In the genomic region with DNA sequence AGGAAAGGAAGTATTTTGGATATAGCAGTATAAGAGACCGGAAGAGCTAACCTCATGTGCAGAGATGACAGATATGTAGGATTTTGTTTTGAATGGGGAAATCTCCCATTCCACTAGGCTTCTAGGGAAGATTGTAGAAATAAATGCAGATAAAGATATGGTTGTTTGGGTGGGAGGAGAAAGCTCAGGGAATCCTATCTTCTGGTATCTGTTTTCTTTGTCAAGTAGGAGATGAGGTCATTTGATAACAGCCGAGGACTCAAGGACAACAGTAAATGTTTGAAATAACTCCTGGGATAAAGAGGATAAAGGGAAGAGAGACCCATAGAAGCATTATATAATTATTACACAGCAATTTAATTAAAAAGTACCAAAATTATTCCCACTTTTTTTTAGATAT, we compare ENCODE assay signal across 29 cellular contexts.
"Had no signal": no experiment of that assay in that cellular context is flagged by ENCODE, and none has a peak within 500 bp of the region (broad histone marks: within the 10 kb centered on the region; RNA-seq: fewer than 3 reads in every experiment).

No MANE protein-coding gene starts in this region.

- DNase-seq: nephron progenitor cell; nucleus accumbens; posterior cingulate gyrus; psoas muscle; right cardiac atrium; right lobe of liver; sigmoid colon; small intestine; stimulated activated CD4-positive, alpha-beta T cell treated with anti-CD3 and anti-CD28 coated beads, Interleukin-15, amount 100 ng/mL, for 24 hours; stimulated activated CD4-positive, alpha-beta T cell treated with anti-CD3 and anti-CD28 coated beads, Interleukin-2, amount 100 ng/mL, for 24 hours; stimulated activated CD4-positive, alpha-beta T cell treated with anti-CD3 and anti-CD28 coated beads, Interleukin-2, amount 100 ng/mL, for 48 hours; stimulated activated CD4-positive, alpha-beta T cell treated with anti-CD3 and anti-CD28 coated beads, Interleukin-4, amount 100 ng/mL, for 24 hours; stimulated activated naive B cell treated with anti-CD40 and anti-IgM and Interleukin-4, amounts not matched to agents 10 μg/mL and 1 μg/mL and 100 μg/mL, for 72 hours; stimulated activated naive CD4-positive, alpha-beta T cell treated with Interleukin-2 at 50 U/mL for 16 hours; stomach; thyroid gland; trophoblast cell; upper lobe of left lung had no signal

- H3K4me3 ChIP-seq: psoas muscle, right lobe of liver, sigmoid colon, stomach, thoracic aorta, thyroid gland, tibial nerve, upper lobe of left lung, vagina had no signal

- H3K27me3 Mint-ChIP-seq: progenitor cell of endocrine pancreas had no signal

- H3K79me2 ChIP-seq: parathyroid adenoma had no signal

- H3K36me3 ChIP-seq: neutrophil, right lobe of liver, sigmoid colon, stomach, thoracic aorta, thyroid gland, tibial nerve, upper lobe of left lung, vagina had no signal

- H3K36me3 Mint-ChIP-seq: stimulated activated effector memory CD8-positive, alpha-beta T cell treated with anti-CD3 and anti-CD28 coated beads, Interleukin-12 subunit alpha, Interleukin-12 subunit beta, amount 100 ng/mL, for 72 hours; stimulated activated naive B cell treated with anti-CD40 and anti-IgM and Interleukin-4, amounts not matched to agents 10 μg/mL and 1 μg/mL and 100 μg/mL, for 72 hours had no signal

- H3K27ac ChIP-seq: neutrophil, parathyroid adenoma, psoas muscle, right lobe of liver, sigmoid colon, stomach, thoracic aorta, thyroid gland, tibial nerve, upper lobe of left lung, vagina had no signal

- H3K9me3 ChIP-seq: neutrophil, psoas muscle, right lobe of liver, sigmoid colon, thoracic aorta, thyroid gland, tibial nerve, vagina had no signal

- FAIRE-seq: small intestine, urothelium cell line had no signal

- H3K4me1 ChIP-seq: parathyroid adenoma, psoas muscle, right lobe of liver, sigmoid colon, stomach, thyroid gland, tibial nerve, upper lobe of left lung, vagina had no signal

- H3K27me3 ChIP-seq: neutrophil, sigmoid colon, stomach, thyroid gland, tibial nerve, upper lobe of left lung, vagina had no signal

- H2AFZ ChIP-seq: parathyroid adenoma had no signal

- H3K9me3 Mint-ChIP-seq: stimulated activated naive CD8-positive, alpha-beta T cell treated with anti-CD3 and anti-CD28 coated beads, Interleukin-15, Interleukin-2, amounts not matched to agents 100 ng/mL and 50 ng/mL, for 24 hours had no signal

- H3K4me3 Mint-ChIP-seq: natural killer cell treated with Interleukin-12 subunit alpha and Interleukin-12 subunit beta and Interleukin-15 and Interleukin-18, amount 100 ng/mL, for 72 hours; nephron progenitor cell; neural crest cell; stimulated activated effector memory CD8-positive, alpha-beta T cell treated with anti-CD3 and anti-CD28 coated beads, Interleukin-12 subunit alpha, Interleukin-12 subunit beta, amount 100 ng/mL, for 72 hours; stimulated activated naive B cell treated with anti-CD40 and anti-IgM and Interleukin-4, amounts not matched to agents 10 μg/mL and 1 μg/mL and 100 μg/mL, for 72 hours; stimulated activated naive CD8-positive, alpha-beta T cell treated with anti-CD3 and anti-CD28 coated beads, Interleukin-15, Interleukin-2, amounts not matched to agents 100 ng/mL and 50 ng/mL, for 24 hours had no signal

- H3K27ac Mint-ChIP-seq: natural killer cell treated with Interleukin-12 subunit alpha and Interleukin-12 subunit beta and Interleukin-15 and Interleukin-18, amount 100 ng/mL, for 72 hours; nephron progenitor cell; progenitor cell of endocrine pancreas; stimulated activated effector memory CD8-positive, alpha-beta T cell treated with anti-CD3 and anti-CD28 coated beads, Interleukin-12 subunit alpha, Interleukin-12 subunit beta, amount 100 ng/mL, for 72 hours; stimulated activated naive B cell treated with anti-CD40 and anti-IgM and Interleukin-4, amounts not matched to agents 10 μg/mL and 1 μg/mL and 100 μg/mL, for 72 hours; stimulated activated naive CD8-positive, alpha-beta T cell treated with anti-CD3 and anti-CD28 coated beads, Interleukin-15, Interleukin-2, amounts not matched to agents 100 ng/mL and 50 ng/mL, for 24 hours had no signal

- ATAC-seq: natural killer cell treated with Interleukin-12 subunit alpha and Interleukin-12 subunit beta and Interleukin-15 and Interleukin-18, amount 100 ng/mL, for 72 hours; psoas muscle; right cardiac atrium; right lobe of liver; stimulated activated effector memory CD8-positive, alpha-beta T cell treated with anti-CD3 and anti-CD28 coated beads, Interleukin-12 subunit alpha, Interleukin-12 subunit beta, amount 100 ng/mL, for 72 hours; stimulated activated naive B cell treated with anti-CD40 and anti-IgM and Interleukin-4, amounts not matched to agents 10 μg/mL and 1 μg/mL and 100 μg/mL, for 72 hours had no signal

- H3K4me1 Mint-ChIP-seq: nephron progenitor cell; neural crest cell; stimulated activated effector memory CD8-positive, alpha-beta T cell treated with anti-CD3 and anti-CD28 coated beads, Interleukin-12 subunit alpha, Interleukin-12 subunit beta, amount 100 ng/mL, for 72 hours; stimulated activated naive B cell treated with anti-CD40 and anti-IgM and Interleukin-4, amounts not matched to agents 10 μg/mL and 1 μg/mL and 100 μg/mL, for 72 hours had no signal

- H3K9ac ChIP-seq: parathyroid adenoma had no signal
